Comparison of ENCODE assay signal across 18 cellular contexts in the genomic region with DNA sequence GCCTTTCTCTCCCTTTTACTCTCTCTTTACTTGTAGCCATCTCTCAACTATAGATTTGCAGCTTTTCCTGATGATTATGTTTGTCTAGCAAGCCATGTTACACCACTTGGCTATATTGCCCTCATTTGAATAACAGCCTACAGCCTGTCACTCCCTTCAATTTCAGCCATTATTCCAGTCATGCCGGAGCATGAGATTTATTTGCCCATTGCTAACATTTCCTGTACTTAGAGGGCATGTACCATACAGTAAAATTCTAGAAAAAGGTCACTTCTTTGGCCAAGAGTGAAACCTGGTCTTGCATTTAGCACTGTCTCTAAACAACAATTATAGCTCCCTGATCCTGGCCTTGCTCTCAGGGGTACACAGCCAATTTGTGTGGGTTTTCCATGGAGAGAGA.
A peak's percentile ranks its signal among the peaks of the same experiment; 100 is the strongest.
DNase-seq lines count a peak whose midpoint lies in the region; ATAC-seq and TF ChIP-seq lines count a peak whose summit lies in the region.
"Had no signal": no experiment of that assay in that cellular context is flagged by ENCODE, and none has a peak within 500 bp of the region (broad histone marks: within the 10 kb centered on the region; RNA-seq: fewer than 3 reads in every experiment).

No MANE protein-coding gene starts in this region.

- peaks cover 7% of the 10 kb centered on the region for H3K9me3 Mint-ChIP-seq in activated B cell treated with CpG ODN at 0.5 μM for 24 hours
- H3K9me3 Mint-ChIP-seq in stimulated activated naive B cell treated with anti-CD40 and anti-IgM and Interleukin-4, amounts not matched to agents 10 μg/mL and 1 μg/mL and 100 μg/mL, for 72 hours, result peaks cover 10 to 15% of the 10 kb centered on the region in 2 donors

- H3K4me3 Mint-ChIP-seq in activated B cell treated with CpG ODN at 0.5 μM for 24 hours, result peak overlapping the region; percentile 39
- peak overlapping the region; percentile 6 to 51 for H3K4me3 Mint-ChIP-seq in stimulated activated naive B cell treated with anti-CD40 and anti-IgM and Interleukin-4, amounts not matched to agents 10 μg/mL and 1 μg/mL and 100 μg/mL, for 72 hours
- H3K4me3 Mint-ChIP-seq: CD4-positive, alpha-beta T cell; GM23338 had no signal

- H3K36me3 Mint-ChIP-seq in activated B cell treated with CpG ODN at 0.5 μM for 24 hours (ENCODE audit: low read depth), result peaks cover 1% of the 10 kb centered on the region
- H3K36me3 Mint-ChIP-seq in stimulated activated naive B cell treated with anti-CD40 and anti-IgM and Interleukin-4, amounts not matched to agents 10 μg/mL and 1 μg/mL and 100 μg/mL, for 72 hours, result peaks cover 1 to 7% of the 10 kb centered on the region in 2 donors
- H3K36me3 Mint-ChIP-seq: IgD-negative memory B cell had no signal

- POLR2A ChIA-PET in activated B cell treated with CpG ODN at 0.5 μM for 24 hours (lab: Charles Lee), result no interaction called here

- DNase-seq in NCI-H748 (lab: John Stamatoyannopoulos, UW; ENCODE audit: unreplicated experiment) (peak; percentile 27), NCI-H748 treated with DMSO at 0.1 percent for 48 hours (lab: John Stamatoyannopoulos, UW) (no peak), NAMALWA (ENCODE audit: low spot score) (peak; percentile 50), activated B cell treated with CpG ODN at 0.5 μM for 24 hours (no peak), NCI-H82 (lab: John Stamatoyannopoulos, UW) (no peak)
- DNase-seq in stimulated activated naive B cell treated with anti-CD40 and anti-IgM and Interleukin-4, amounts not matched to agents 10 μg/mL and 1 μg/mL and 100 μg/mL, for 72 hours, result no peak
- no peak for DNase-seq in effector memory CD4-positive, alpha-beta T cell
- DNase-seq: Caco-2; CD4-positive, alpha-beta T cell; GDM1; HCEC 1CT had no signal

- no peak for ATAC-seq in activated B cell treated with CpG ODN at 0.5 μM for 24 hours (ENCODE audit: low read depth)
- peak; percentile 60 to 65 for ATAC-seq in stimulated activated naive B cell treated with anti-CD40 and anti-IgM and Interleukin-4, amounts not matched to agents 10 μg/mL and 1 μg/mL and 100 μg/mL, for 72 hours (replicated peaks)
- no peak for ATAC-seq in GM18502 (IDR thresholded peaks at IDR 0.05; ENCODE audit: poor library complexity, unreplicated experiment)
- ATAC-seq: A549, GM23338 had no signal

- H3K4me3 ChIP-seq in effector memory CD4-positive, alpha-beta T cell (ENCODE audit: insufficient read depth, low read depth, low read length, poor library complexity, severe bottlenecking), result no peak overlapping the region
- H3K4me3 ChIP-seq: A549, GM23338 had no signal

- H3K27me3 ChIP-seq in effector memory CD4-positive, alpha-beta T cell (replicated peaks; ENCODE audit: control insufficient read depth, insufficient read depth, low read length, poor library complexity, severe bottlenecking), result no peaks in the 10 kb centered on the region

- intact Hi-C loops in activated B cell treated with CpG ODN at 0.5 μM for 24 hours (cut with micrococcal nuclease), result no loop called here

- H3K27me3 Mint-ChIP-seq in activated B cell treated with CpG ODN at 0.5 μM for 24 hours, result no peaks in the 10 kb centered on the region
- no peaks in the 10 kb centered on the region for H3K27me3 Mint-ChIP-seq in stimulated activated naive B cell treated with anti-CD40 and anti-IgM and Interleukin-4, amounts not matched to agents 10 μg/mL and 1 μg/mL and 100 μg/mL, for 72 hours
- H3K27me3 Mint-ChIP-seq: IgD-negative memory B cell had no signal

- CTCF ChIA-PET in activated B cell treated with CpG ODN at 0.5 μM for 24 hours (lab: Charles Lee), result no interaction called here

- no peak overlapping the region for H3K27ac ChIP-seq in effector memory CD4-positive, alpha-beta T cell (ENCODE audit: insufficient read depth, low read length, poor library complexity, severe bottlenecking)
- H3K27ac ChIP-seq: 22Rv1, A549, C4-2B, HL-60 had no signal

- H3K4me1 ChIP-seq in effector memory CD4-positive, alpha-beta T cell (ENCODE audit: control insufficient read depth, insufficient read depth, low read length, poor library complexity, severe bottlenecking), result no peaks in the 10 kb centered on the region
- H3K4me1 ChIP-seq: A549, Caco-2 had no signal

- peak overlapping the region; percentile 46 for H3K27ac Mint-ChIP-seq in activated B cell treated with CpG ODN at 0.5 μM for 24 hours
- peak overlapping the region; percentile 4 for H3K27ac Mint-ChIP-seq in stimulated activated naive B cell treated with anti-CD40 and anti-IgM and Interleukin-4, amounts not matched to agents 10 μg/mL and 1 μg/mL and 100 μg/mL, for 72 hours
- H3K27ac Mint-ChIP-seq: CD4-positive, alpha-beta T cell; GM23338 had no signal

- H3K9me3 ChIP-seq in effector memory CD4-positive, alpha-beta T cell (ENCODE audit: control insufficient read depth, low read length), result no peaks in the 10 kb centered on the region

- H3K4me1 Mint-ChIP-seq in activated B cell treated with CpG ODN at 0.5 μM for 24 hours, result peaks cover 28% of the 10 kb centered on the region
- peaks cover 8 to 33% of the 10 kb centered on the region in 2 donors for H3K4me1 Mint-ChIP-seq in stimulated activated naive B cell treated with anti-CD40 and anti-IgM and Interleukin-4, amounts not matched to agents 10 μg/mL and 1 μg/mL and 100 μg/mL, for 72 hours
- H3K4me1 Mint-ChIP-seq: GM23338 had no signal

- TF ChIP-seq CTCF in activated B cell treated with CpG ODN at 0.5 μM for 24 hours (IDR thresholded peaks at IDR 0.05), result no peak

- H3K36me3 ChIP-seq in effector memory CD4-positive, alpha-beta T cell (ENCODE audit: control insufficient read depth, insufficient read depth, low read length), result no peaks in the 10 kb centered on the region

Comparison
In these comparisons a context has a peak if more than half of its experiments do, and no peak if none do; other contexts are left out.
1. DNase-seq: peak in NCI-H748 (single experiment) and NAMALWA (single experiment); none in NCI-H748 treated with DMSO at 0.1 percent for 48 hours (single experiment), activated B cell treated with CpG ODN at 0.5 μM for 24 hours (single experiment), stimulated activated naive B cell treated with anti-CD40 and anti-IgM and Interleukin-4, amounts not matched to agents 10 μg/mL and 1 μg/mL and 100 μg/mL, for 72 hours (single experiment), effector memory CD4-positive, alpha-beta T cell (0 of 3) and NCI-H82 (single experiment).
2. ATAC-seq: peak in stimulated activated naive B cell treated with anti-CD40 and anti-IgM and Interleukin-4, amounts not matched to agents 10 μg/mL and 1 μg/mL and 100 μg/mL, for 72 hours (2 of 2); none in activated B cell treated with CpG ODN at 0.5 μM for 24 hours (single experiment) and GM18502 (single experiment).